In genomic region chr5:140358738-140359310, GRCh38 we compare ENCODE assay signal across 10 cellular contexts. TPM values are rescaled to one million over a fixed set of nuclear protein-coding genes. Genes with fewer than 3 reads are reported as not detected.
DNase-seq lines count a peak whose midpoint lies in the region; ATAC-seq and TF ChIP-seq lines count a peak whose summit lies in the region.
"Had no signal": no experiment of that assay in that cellular context is flagged by ENCODE, and none has a peak within 500 bp of the region (broad histone marks: within the 10 kb centered on the region; RNA-seq: fewer than 3 reads in every experiment).

No MANE protein-coding gene starts in this region.

- no peak overlapping the region for H3K4me3 ChIP-seq in GM06990 (replicated peaks; ENCODE audit: low read depth, low read length)
- no peak overlapping the region for H3K4me3 ChIP-seq in trophoblast cell (ENCODE audit: low read depth, low read length)

- no peak for ATAC-seq in GM21717 (IDR thresholded peaks at IDR 0.05; ENCODE audit: unreplicated experiment)

- H3K36me3 ChIP-seq in GM06990 (ENCODE audit: control insufficient read depth, insufficient read depth, low read length) (no peaks in the 10 kb centered on the region), trophoblast cell (ENCODE audit: control insufficient read depth in 1 of 2, insufficient read depth in 2 of 2, low read length in 2 of 2) (no peaks in the 10 kb centered on the region)
- H3K36me3 ChIP-seq: neutrophil had no signal

- H2AK5ac ChIP-seq in trophoblast cell (ENCODE audit: low read length) = no peak overlapping the region

- H3K27ac ChIP-seq in trophoblast cell (ENCODE audit: low read depth, low read length) = no peak overlapping the region
- H3K27ac ChIP-seq: neutrophil had no signal

- H4K12ac ChIP-seq in trophoblast cell (ENCODE audit: low read depth, low read length) = no peak overlapping the region

- no peaks in the 10 kb centered on the region for H3K79me1 ChIP-seq in trophoblast cell (ENCODE audit: low read length)

- no peak overlapping the region for H3K23ac ChIP-seq in trophoblast cell (ENCODE audit: low read length)

- H2BK12ac ChIP-seq in trophoblast cell (ENCODE audit: low read length) = no peak overlapping the region

- no peak overlapping the region for H2BK5ac ChIP-seq in trophoblast cell (ENCODE audit: low read depth, low read length, poor library complexity)

- no peak overlapping the region for H3K18ac ChIP-seq in trophoblast cell (ENCODE audit: low read length)

- no peak overlapping the region for H3K4me2 ChIP-seq in trophoblast cell (ENCODE audit: low read length)

- H3K27me3 ChIP-seq in GM06990 (replicated peaks; ENCODE audit: control insufficient read depth, insufficient read depth, low read length) (no peaks in the 10 kb centered on the region), trophoblast cell (ENCODE audit: insufficient read depth, low read length) (no peaks in the 10 kb centered on the region)

- H3K4me1 ChIP-seq in trophoblast cell (ENCODE audit: control insufficient read depth in 1 of 2, insufficient read depth in 2 of 2, low read length in 2 of 2) = peaks cover 0 to 5% of the 10 kb centered on the region in 2 experiments

- no CpG with 5 or more reads among the region's 4 CpGs for WGBS in trophoblast cell (ENCODE audit: extremely low coverage, insufficient coverage, insufficient read length)

- no peak overlapping the region for H4K8ac ChIP-seq in trophoblast cell (ENCODE audit: low read depth, low read length)

- H2BK120ac ChIP-seq in trophoblast cell (ENCODE audit: insufficient read depth, low read length, poor library complexity) = no peak overlapping the region

- H3K79me2 ChIP-seq in trophoblast cell (ENCODE audit: control insufficient read depth, insufficient read depth, low read length, poor library complexity) = no peaks in the 10 kb centered on the region

- H4K91ac ChIP-seq in trophoblast cell (ENCODE audit: low read depth, low read length) = no peak overlapping the region

- H3K14ac ChIP-seq in trophoblast cell (ENCODE audit: low read length) = no peak overlapping the region

- DNase-seq in GM06990 (ENCODE audit: extremely low read depth, insufficient read length) (no peak), NCI-H226 (peak; percentile 45), dedifferentiated amniotic fluid mesenchymal stem cell (ENCODE audit: extremely low spot score) (peak; percentile 27), trophoblast cell (peak; percentile 24 to 57), NCI-H2107 (lab: John Stamatoyannopoulos, UW) (no peak), NCI-H446 (lab: John Stamatoyannopoulos, UW) (no peak), HPDE6-E6E7 (ENCODE audit: extremely low spot score) (no peak)
- DNase-seq: NCI-H510A treated with DMSO at 0.1 percent for 48 hours had no signal

- H3K9me3 ChIP-seq in trophoblast cell (ENCODE audit: insufficient read depth, low read depth, low read length) = peaks cover 2% of the 10 kb centered on the region
- H3K9me3 ChIP-seq: neutrophil had no signal

- no peak overlapping the region for H3K4ac ChIP-seq in trophoblast cell (ENCODE audit: low read depth, low read length)

- peak; percentile 27 for TF ChIP-seq CTCF in GM06990 (IDR thresholded peaks at IDR 0.05; ENCODE audit: insufficient read depth, low read length, poor library complexity, severe bottlenecking)

- no peak overlapping the region for H3K9ac ChIP-seq in trophoblast cell (ENCODE audit: low read length)

- no peak overlapping the region for H2AFZ ChIP-seq in trophoblast cell (ENCODE audit: insufficient read depth, low read length, poor library complexity)

RNA-seq across cellular contexts. Expression of gene SLC4A9, which starts 1.2 kb away (rescaled TPM):
- polyA plus RNA-seq in trophoblast cell (2013) = not detected in 2 replicates

RNA-seq across cellular contexts. Expression of gene HBEGF, which starts 12.4 kb away (rescaled TPM):
- polyA plus RNA-seq in trophoblast cell (2013) = 15.7 and 18.8 TPM in 2 replicates

RNA-seq across cellular contexts. Expression of gene ANKHD1, which starts 42.8 kb away (rescaled TPM):
- polyA plus RNA-seq in trophoblast cell (2013) = 64.6 and 66.7 TPM in 2 replicates

RNA-seq across cellular contexts. Expression of gene PFDN1, which starts 55.9 kb away (rescaled TPM):
- 210 and 218 TPM in 2 replicates for polyA plus RNA-seq in trophoblast cell (2013)

Comparison
In these comparisons a context has a peak if more than half of its experiments do, and no peak if none do; other contexts are left out.
1. DNase-seq: peak in NCI-H226 (single experiment), dedifferentiated amniotic fluid mesenchymal stem cell (single experiment) and trophoblast cell (2 of 2); none in GM06990 (single experiment), NCI-H2107 (single experiment), NCI-H446 (0 of 2) and HPDE6-E6E7 (single experiment).